In genomic region chr5:79136618-79137017, GRCh38 we compare ENCODE assay signal across 24 cellular contexts. TPM values are rescaled to one million over a fixed set of nuclear protein-coding genes. Genes with fewer than 3 reads are reported as not detected.
"Had no signal": no experiment of that assay in that cellular context is flagged by ENCODE, and none has a peak within 500 bp of the region (broad histone marks: within the 10 kb centered on the region; RNA-seq: fewer than 3 reads in every experiment).

No MANE protein-coding gene starts in this region.

- H3K27me3 ChIP-seq: gastrocnemius medialis, left lung, neural progenitor cell, stomach, thyroid gland had no signal

- ATAC-seq: effector memory CD8-positive, alpha-beta T cell; gastrocnemius medialis; left lung; naive thymus-derived CD4-positive, alpha-beta T cell; sciatic nerve; stimulated activated effector memory CD8-positive, alpha-beta T cell treated with anti-CD3 and anti-CD28 coated beads, Interleukin-12 subunit alpha, Interleukin-12 subunit beta, amount 100 ng/mL, for 72 hours had no signal

- H3K4me2 ChIP-seq: neural progenitor cell had no signal

- H3K9me3 ChIP-seq: gastrocnemius medialis, thyroid gland had no signal

- DNase-seq: cortex of kidney; effector memory CD8-positive, alpha-beta T cell; foreskin fibroblast; gastrocnemius medialis; head of caudate nucleus; kidney; left lung; mesendoderm; midbrain; naive thymus-derived CD4-positive, alpha-beta T cell; stimulated activated CD4-positive, alpha-beta T cell treated with anti-CD3 and anti-CD28 coated beads, Interleukin-2, amount 100 ng/mL, for 24 hours; stimulated activated CD4-positive, alpha-beta T cell treated with anti-CD3 and anti-CD28 coated beads, Interleukin-4, amount 100 ng/mL, for 24 hours; stimulated activated naive CD4-positive, alpha-beta T cell treated with Interleukin-2 at 50 U/mL for 16 hours; stomach; thyroid gland; trophoblast cell had no signal

- H3K9ac ChIP-seq: neural progenitor cell, parathyroid adenoma had no signal

- H3K27ac ChIP-seq: gastrocnemius medialis, left lung, neural progenitor cell, parathyroid adenoma, stomach, thyroid gland had no signal

- H3K4me3 ChIP-seq: gastrocnemius medialis, left lung, neural progenitor cell, stomach, thyroid gland had no signal

- H2AFZ ChIP-seq: neural progenitor cell, parathyroid adenoma had no signal

- H3K79me2 ChIP-seq: parathyroid adenoma had no signal

- H3K36me3 ChIP-seq: gastrocnemius medialis, left lung, neural progenitor cell, stomach, thyroid gland had no signal

RNA-seq across cellular contexts. Expression of gene BHMT, which starts 25.0 kb away (rescaled TPM):
- total RNA-seq: dermis microvascular lymphatic vessel endothelial cell; glomerular endothelial cell; lung microvascular endothelial cell; naive thymus-derived CD4-positive, alpha-beta T cell; osteoblast had no signal
- polyA plus RNA-seq: naive thymus-derived CD4-positive, alpha-beta T cell had no signal
